In genomic region chr10:104639595-104640338, GRCh38 we compare ENCODE assay signal across 15 cellular contexts. TPM values are rescaled to one million over a fixed set of nuclear protein-coding genes. Genes with fewer than 3 reads are reported as not detected.
DNase-seq lines count a peak whose midpoint lies in the region; ATAC-seq, FAIRE-seq and TF ChIP-seq lines count a peak whose summit lies in the region.
"Had no signal": no experiment of that assay in that cellular context is flagged by ENCODE, and none has a peak within 500 bp of the region (broad histone marks: within the 10 kb centered on the region; RNA-seq: fewer than 3 reads in every experiment).

No MANE protein-coding gene starts in this region.

- no peak for FAIRE-seq in RCC 7860 (lab: Jason Lieb, UNC)
- FAIRE-seq: frontal cortex, GM12892 had no signal

- no peak for TF ChIP-seq EP300 in SK-N-SH (IDR thresholded peaks at IDR 0.05; ENCODE audit: borderline replicate concordance in 1 of 2, low read depth in 1 of 2, low read length in 1 of 2)

- no peak for TF ChIP-seq CTCF in SK-N-SH (IDR thresholded peaks at IDR 0.05)

- H4K20me1 ChIP-seq in SK-N-SH (ENCODE audit: insufficient read depth), result no peaks in the 10 kb centered on the region

- H3K27ac ChIP-seq in SK-N-SH (ENCODE audit: low read depth in 2 of 2, low read length in 1 of 2) (no peak overlapping the region), rectal smooth muscle tissue (ENCODE audit: low read depth, low read length) (no peak overlapping the region)
- H3K27ac ChIP-seq: SJSA1 had no signal

- H3K9me3 ChIP-seq in SK-N-SH, result no peaks in the 10 kb centered on the region
- H3K9me3 ChIP-seq: MG63, SJSA1 had no signal

- H3K4me3 ChIP-seq in H7 (ENCODE audit: insufficient read depth, low read depth, low read length) (peak overlapping the region; percentile 59), SK-N-SH (ENCODE audit: low read depth in 2 of 2, low read length in 1 of 2) (peak overlapping the region in 1 of 2 experiments; percentile 36; a peak in 2 of 4 replicates), rectal smooth muscle tissue (ENCODE audit: low read length) (peak overlapping the region; percentile 17)
- H3K4me3 ChIP-seq: MG63, SJSA1 had no signal

- H3K4me2 ChIP-seq in SK-N-SH, result no peak overlapping the region; the same call in 1 of the 2 replicates

- no peaks in the 10 kb centered on the region for H3K9me2 ChIP-seq in SK-N-SH

- H3K9ac ChIP-seq in SK-N-SH (no peak overlapping the region), rectal smooth muscle tissue (ENCODE audit: low read length) (no peak overlapping the region)

- 5% methylated on average over 32 of the region's 40 CpGs for WGBS in SK-N-SH (ENCODE audit: low lambda C conversion rate)

- POLR2A ChIA-PET in SK-N-SH (lab: Yijun Ruan, JAX), result no interaction called here

- H3K27me3 ChIP-seq in H7 (ENCODE audit: control insufficient read depth, insufficient read depth, low read length) (peaks cover 75% of the 10 kb centered on the region), SK-N-SH (ENCODE audit: insufficient read depth) (peaks cover 31% of the 10 kb centered on the region), rectal smooth muscle tissue (ENCODE audit: control insufficient read depth, insufficient read depth, low read length) (peaks cover 5% of the 10 kb centered on the region)

- CTCF ChIA-PET in SK-N-SH (lab: Yijun Ruan, JAX), result interaction anchor here (0.6 to 3.4 kb wide), 32 partner anchors 10 to 1134 kb away, joined by 3 to 39 read pairs (median 4); no protein-coding TSS in a partner anchor

- H3F3A ChIP-seq in SK-N-SH (replicated peaks; ENCODE audit: insufficient read depth), result no peaks in the 10 kb centered on the region

- ATAC-seq in GM21576 (IDR thresholded peaks at IDR 0.05; ENCODE audit: unreplicated experiment) (no peak), HG03378 (IDR thresholded peaks at IDR 0.05; ENCODE audit: unreplicated experiment) (no peak), HG03196 (IDR thresholded peaks at IDR 0.05; ENCODE audit: unreplicated experiment) (no peak)

- no peak overlapping the region for H2AFZ ChIP-seq in SK-N-SH (ENCODE audit: low read depth)

- no peaks in the 10 kb centered on the region for H3K79me2 ChIP-seq in SK-N-SH (ENCODE audit: insufficient read depth)

- peak; percentile 76 for DNase-seq in H7
- DNase-seq in SK-N-SH, result peak; percentile 55
- peak; percentile 53 for DNase-seq in iPS DF 4.7 (ENCODE audit: extremely low read depth, low spot score)
- no peak for DNase-seq in RCC 7860 (ENCODE audit: low spot score)
- DNase-seq: activated naive CD4-positive, alpha-beta T cell; COR-L47; MG63; NCI-H524 treated with DMSO at 0.1 percent for 48 hours had no signal

- H3K4me1 ChIP-seq in SK-N-SH (ENCODE audit: control insufficient read depth in 1 of 2, insufficient read depth in 2 of 2, low read depth in 1 of 2, low read length in 1 of 2) (peaks cover 0 to 18% of the 10 kb centered on the region in 2 experiments; a peak in 1 of 4 replicates), rectal smooth muscle tissue (ENCODE audit: control insufficient read depth, insufficient read depth, low read length) (no peaks in the 10 kb centered on the region)
- H3K4me1 ChIP-seq: SJSA1 had no signal

- no peak for TF ChIP-seq RAD21 in SK-N-SH (IDR thresholded peaks at IDR 0.05; ENCODE audit: low read length)

- H3K36me3 ChIP-seq in H7 (replicated peaks; ENCODE audit: control insufficient read depth, insufficient read depth, low read length) (no peaks in the 10 kb centered on the region), SK-N-SH (replicated peaks in 1 of 2; ENCODE audit: control insufficient read depth in 1 of 2, insufficient read depth in 2 of 2, low read length in 1 of 2) (no peaks in the 10 kb centered on the region), rectal smooth muscle tissue (ENCODE audit: control insufficient read depth, insufficient read depth, low read length) (no peaks in the 10 kb centered on the region)
- H3K36me3 ChIP-seq: MG63, SJSA1 had no signal

TF ChIP-seq in SK-N-SH, 30 proteins besides CTCF, POLR2A, EP300 and RAD21:
- TF ChIP-seq POLR2AphosphoS5 (IDR thresholded peaks at IDR 0.05; ENCODE audit: low read depth, low read length), result no peak
- no peak for TF ChIP-seq TAF1 (IDR thresholded peaks at IDR 0.05; ENCODE audit: borderline replicate concordance, low read depth, low read length)
- TF ChIP-seq RXRA (IDR thresholded peaks at IDR 0.05; ENCODE audit: borderline replicate concordance, low read depth), result no peak
- no peak for TF ChIP-seq MEF2A (IDR thresholded peaks at IDR 0.05; ENCODE audit: borderline replicate concordance, low read depth)
- TF ChIP-seq EZH2phosphoT487 (IDR thresholded peaks at IDR 0.05; ENCODE audit: borderline replicate concordance, low read depth), result no peak
- no peak for TF ChIP-seq TCF12 (IDR thresholded peaks at IDR 0.05)
- TF ChIP-seq, protein P1, sequence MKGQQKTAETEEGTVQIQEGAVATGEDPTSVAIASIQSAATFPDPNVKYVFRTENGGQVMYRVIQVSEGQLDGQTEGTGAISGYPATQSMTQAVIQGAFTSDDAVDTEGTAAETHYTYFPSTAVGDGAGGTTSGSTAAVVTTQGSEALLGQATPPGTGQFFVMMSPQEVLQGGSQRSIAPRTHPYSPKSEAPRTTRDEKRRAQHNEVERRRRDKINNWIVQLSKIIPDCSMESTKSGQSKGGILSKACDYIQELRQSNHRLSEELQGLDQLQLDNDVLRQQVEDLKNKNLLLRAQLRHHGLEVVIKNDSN (IDR thresholded peaks at IDR 0.05; ENCODE audit: borderline replicate concordance, low read depth), result no peak
- TF ChIP-seq CHD2 (IDR thresholded peaks at IDR 0.05; ENCODE audit: low read length, partially characterized antibody), result no peak
- no peak for TF ChIP-seq FOSL2 (IDR thresholded peaks at IDR 0.05; ENCODE audit: borderline replicate concordance, low read depth)
- TF ChIP-seq ZBTB33 (IDR thresholded peaks at IDR 0.05; ENCODE audit: borderline replicate concordance, low read depth), result no peak
- no peak for TF ChIP-seq SIN3A (IDR thresholded peaks at IDR 0.05; ENCODE audit: borderline replicate concordance, low read depth, low read length)
- TF ChIP-seq MAX (IDR thresholded peaks at IDR 0.05; ENCODE audit: low read depth), result no peak
- TF ChIP-seq MXI1 (IDR thresholded peaks at IDR 0.05; ENCODE audit: low read depth, low read length), result no peak
- TF ChIP-seq TEAD4 (IDR thresholded peaks at IDR 0.05; ENCODE audit: borderline replicate concordance, insufficient read depth), result no peak
- TF ChIP-seq, protein P2, sequence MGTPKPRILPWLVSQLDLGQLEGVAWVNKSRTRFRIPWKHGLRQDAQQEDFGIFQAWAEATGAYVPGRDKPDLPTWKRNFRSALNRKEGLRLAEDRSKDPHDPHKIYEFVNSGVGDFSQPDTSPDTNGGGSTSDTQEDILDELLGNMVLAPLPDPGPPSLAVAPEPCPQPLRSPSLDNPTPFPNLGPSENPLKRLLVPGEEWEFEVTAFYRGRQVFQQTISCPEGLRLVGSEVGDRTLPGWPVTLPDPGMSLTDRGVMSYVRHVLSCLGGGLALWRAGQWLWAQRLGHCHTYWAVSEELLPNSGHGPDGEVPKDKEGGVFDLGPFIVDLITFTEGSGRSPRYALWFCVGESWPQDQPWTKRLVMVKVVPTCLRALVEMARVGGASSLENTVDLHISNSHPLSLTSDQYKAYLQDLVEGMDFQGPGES (IDR thresholded peaks at IDR 0.05; ENCODE audit: low read depth, low read length), result no peak
- TF ChIP-seq JUND (IDR thresholded peaks at IDR 0.05), result no peak
- TF ChIP-seq GATA2 (CRISPR knock-in tag; IDR thresholded peaks at IDR 0.05), result no peak
- no peak for TF ChIP-seq ELF1 (IDR thresholded peaks at IDR 0.05)
- TF ChIP-seq GABPA (IDR thresholded peaks at IDR 0.05; ENCODE audit: low read depth), result no peak
- TF ChIP-seq NFIC (IDR thresholded peaks at IDR 0.05; ENCODE audit: borderline replicate concordance), result no peak

RNA-seq across cellular contexts. Expression of gene SORCS3, which starts 1.3 kb away (rescaled TPM):
- total RNA-seq in H7 (2014; rRNA removed; shearing (Covaris generic)), result 0.03 and 0.15 TPM in 2 replicates
- not detected in 2 replicates for polyA plus RNA-seq in SK-N-SH (2012; rRNA removed)
- under 0.01 TPM in 1 of 2 replicates, not detected in the other for polyA plus RNA-seq in SK-N-SH (2012; cell fraction: cytosol; rRNA removed)
- not detected in 2 replicates for polyA plus RNA-seq in SK-N-SH (2012; cell fraction: nucleus; rRNA removed)
- total RNA-seq: SJSA1 had no signal
